In the genomic region with DNA sequence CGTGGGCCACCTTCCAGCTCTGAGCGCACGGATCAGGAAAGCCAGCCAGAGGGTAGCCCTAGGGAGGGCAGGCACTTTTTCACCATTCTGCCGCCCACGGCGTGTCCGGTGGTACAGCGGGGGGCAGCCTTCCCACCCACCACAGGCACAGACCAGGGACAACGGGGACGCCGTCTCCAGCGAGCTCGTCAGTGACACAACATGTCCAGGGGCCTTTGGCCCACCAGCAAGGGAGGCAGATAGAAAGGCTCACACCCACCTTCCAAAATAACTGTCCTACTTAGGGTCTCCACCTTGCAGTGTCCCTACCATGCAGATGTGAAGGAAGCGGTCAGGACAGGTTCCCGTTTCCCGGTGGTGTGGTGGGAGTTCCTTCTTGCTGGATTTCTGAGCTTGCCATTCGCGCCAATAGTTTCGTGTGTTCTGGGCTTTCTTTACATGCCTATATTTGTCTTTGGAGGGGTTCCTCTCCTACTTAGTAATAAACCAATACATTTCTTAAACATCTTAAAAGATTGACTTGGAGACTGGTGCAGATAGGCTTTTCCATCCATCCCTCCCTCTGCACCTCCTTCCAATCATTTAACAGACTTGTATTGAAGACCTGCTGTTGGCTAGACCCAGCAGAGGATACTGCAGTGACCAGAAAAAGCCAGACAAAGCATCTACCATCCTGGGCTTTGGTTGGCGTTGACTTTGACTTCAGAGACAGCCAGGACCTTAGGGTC, we compare ENCODE assay signal across 2 cellular contexts.
TF ChIP-seq lines count a peak whose summit lies in the region.

No MANE protein-coding gene starts in this region.

TF ChIP-seq in A549, 52 proteins besides CTCF, POLR2A, EP300 and RAD21:
- TF ChIP-seq ZFP36 (IDR thresholded peaks at IDR 0.05; ENCODE audit: borderline replicate concordance, partially characterized antibody): no peak
- TF ChIP-seq, protein P1, sequence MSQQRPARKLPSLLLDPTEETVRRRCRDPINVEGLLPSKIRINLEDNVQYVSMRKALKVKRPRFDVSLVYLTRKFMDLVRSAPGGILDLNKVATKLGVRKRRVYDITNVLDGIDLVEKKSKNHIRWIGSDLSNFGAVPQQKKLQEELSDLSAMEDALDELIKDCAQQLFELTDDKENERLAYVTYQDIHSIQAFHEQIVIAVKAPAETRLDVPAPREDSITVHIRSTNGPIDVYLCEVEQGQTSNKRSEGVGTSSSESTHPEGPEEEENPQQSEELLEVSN (IDR thresholded peaks at IDR 0.05; ENCODE audit: borderline replicate concordance, low read depth): 0 out of 2 replicates have a peak, but pooled peaks have one; percentile 2

TF ChIP-seq in H1, 55 proteins besides CTCF, POLR2A, EP300 and RAD21:
- TF ChIP-seq JUN (IDR thresholded peaks at IDR 0.05; ENCODE audit: low read depth, low read length) (no peak), FOSL1 (IDR thresholded peaks at IDR 0.05; ENCODE audit: insufficient read depth, low read depth, low read length) (no peak), PHF8 (conservative IDR thresholded peaks at IDR 0.05; ENCODE audit: low read depth, low read length) (no peak), RXRA (IDR thresholded peaks at IDR 0.05; ENCODE audit: insufficient read depth, low read depth, low read length) (no peak), TEAD4 (IDR thresholded peaks at IDR 0.05; ENCODE audit: low read depth, low read length) (no peak), YY1 (IDR thresholded peaks at IDR 0.05; ENCODE audit: low read depth, low read length) (no peak), KDM4A (IDR thresholded peaks at IDR 0.05; ENCODE audit: low read depth, low read length, severe bottlenecking) (no peak), EZH2 (IDR thresholded peaks at IDR 0.05; ENCODE audit: low read depth, low read length, severe bottlenecking) (no peak), BRCA1 (IDR thresholded peaks at IDR 0.05; ENCODE audit: low read depth, low read length) (no peak), TAF7 (optimal IDR thresholded peaks at IDR 0.05; ENCODE audit: borderline replicate concordance, low read depth, low read length) (no peak), MAFK (IDR thresholded peaks at IDR 0.05; ENCODE audit: low read depth, low read length) (no peak), SAP30 (IDR thresholded peaks at IDR 0.05; ENCODE audit: insufficient read depth, insufficient replicate concordance, low read length) (no peak), NRF1 (IDR thresholded peaks at IDR 0.05; ENCODE audit: low read depth, low read length) (no peak)
- TF ChIP-seq, protein P1 (IDR thresholded peaks at IDR 0.05): no peak
- TF ChIP-seq, protein P2, sequence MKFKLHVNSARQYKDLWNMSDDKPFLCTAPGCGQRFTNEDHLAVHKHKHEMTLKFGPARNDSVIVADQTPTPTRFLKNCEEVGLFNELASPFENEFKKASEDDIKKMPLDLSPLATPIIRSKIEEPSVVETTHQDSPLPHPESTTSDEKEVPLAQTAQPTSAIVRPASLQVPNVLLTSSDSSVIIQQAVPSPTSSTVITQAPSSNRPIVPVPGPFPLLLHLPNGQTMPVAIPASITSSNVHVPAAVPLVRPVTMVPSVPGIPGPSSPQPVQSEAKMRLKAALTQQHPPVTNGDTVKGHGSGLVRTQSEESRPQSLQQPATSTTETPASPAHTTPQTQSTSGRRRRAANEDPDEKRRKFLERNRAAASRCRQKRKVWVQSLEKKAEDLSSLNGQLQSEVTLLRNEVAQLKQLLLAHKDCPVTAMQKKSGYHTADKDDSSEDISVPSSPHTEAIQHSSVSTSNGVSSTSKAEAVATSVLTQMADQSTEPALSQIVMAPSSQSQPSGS (IDR thresholded peaks at IDR 0.05; ENCODE audit: low read length): no peak
- TF ChIP-seq, protein P3, sequence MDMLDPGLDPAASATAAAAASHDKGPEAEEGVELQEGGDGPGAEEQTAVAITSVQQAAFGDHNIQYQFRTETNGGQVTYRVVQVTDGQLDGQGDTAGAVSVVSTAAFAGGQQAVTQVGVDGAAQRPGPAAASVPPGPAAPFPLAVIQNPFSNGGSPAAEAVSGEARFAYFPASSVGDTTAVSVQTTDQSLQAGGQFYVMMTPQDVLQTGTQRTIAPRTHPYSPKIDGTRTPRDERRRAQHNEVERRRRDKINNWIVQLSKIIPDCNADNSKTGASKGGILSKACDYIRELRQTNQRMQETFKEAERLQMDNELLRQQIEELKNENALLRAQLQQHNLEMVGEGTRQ (IDR thresholded peaks at IDR 0.05; ENCODE audit: low read length): no peak
- TF ChIP-seq, protein P4, sequence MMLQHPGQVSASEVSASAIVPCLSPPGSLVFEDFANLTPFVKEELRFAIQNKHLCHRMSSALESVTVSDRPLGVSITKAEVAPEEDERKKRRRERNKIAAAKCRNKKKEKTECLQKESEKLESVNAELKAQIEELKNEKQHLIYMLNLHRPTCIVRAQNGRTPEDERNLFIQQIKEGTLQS (IDR thresholded peaks at IDR 0.05; ENCODE audit: insufficient read depth, low read depth, low read length): no peak
